ENCODE assay signal across 10 cellular contexts in genomic region chr2:8003462-8004075, GRCh38.
A peak's percentile ranks its signal among the peaks of the same experiment; 100 is the strongest.
DNase-seq lines count a peak whose midpoint lies in the region; ATAC-seq and TF ChIP-seq lines count a peak whose summit lies in the region.
"Had no signal": no experiment of that assay in that cellular context is flagged by ENCODE, and none has a peak within 500 bp of the region (broad histone marks: within the 10 kb centered on the region; RNA-seq: fewer than 3 reads in every experiment).

No MANE protein-coding gene starts in this region.

- no peak overlapping the region for H3K4me3 Mint-ChIP-seq in MCF 10A (ENCODE audit: unreplicated experiment)
- H3K4me3 Mint-ChIP-seq: activated naive CD4-positive, alpha-beta T cell treated with anti-CD3 and anti-CD28 coated beads, Interleukin-2, amount 50 U/mL, for 24 hours had no signal

- H3K4me3 ChIP-seq in mammary epithelial cell (replicated peaks in 1 of 3; ENCODE audit: insufficient read depth in 1 of 3, low read depth in 2 of 3, low read length in 3 of 3) (no peak overlapping the region), choroid plexus epithelial cell (ENCODE audit: low read depth, low read length) (no peak overlapping the region), mucosa of descending colon (no peak overlapping the region)

- no peak overlapping the region for H2AFZ ChIP-seq in mammary epithelial cell (ENCODE audit: low read depth, low read length)

- no peaks in the 10 kb centered on the region for H3K27me3 ChIP-seq in mammary epithelial cell (ENCODE audit: insufficient read depth, low read length)

- CTCF ChIA-PET in MCF 10A (lab: Yijun Ruan, JAX), result interaction anchor here (0.5 to 0.6 kb wide), 3 partner anchors 11 to 567 kb away, joined by 3 to 4 read pairs (median 3); no protein-coding TSS in a partner anchor
- CTCF ChIA-PET in mammary epithelial cell (lab: Charles Lee; ENCODE audit: low non-redundant PET), result no interaction called here

- H3K9ac ChIP-seq in mammary epithelial cell (ENCODE audit: insufficient read depth, low read length), result no peak overlapping the region

- WGBS in mammary epithelial cell (ENCODE audit: low coverage, missing lambda C conversion rate), result 96% methylated on average over 12 of the region's 13 CpGs

- in situ Hi-C loops in mammary epithelial cell (cut with MboI; ENCODE audit: low sequenced_read_pairs in 2 of 2), result no loop called here

- peaks cover 14% of the 10 kb centered on the region for H3K4me1 ChIP-seq in mammary epithelial cell (ENCODE audit: insufficient read depth, low read length)
- peaks cover 4% of the 10 kb centered on the region for H3K4me1 ChIP-seq in mucosa of descending colon (ENCODE audit: low read depth)

- no peak overlapping the region for H3K4me2 ChIP-seq in mammary epithelial cell (ENCODE audit: insufficient read depth, low read depth, low read length)

- BruUV-seq in MCF 10A (replicated peaks; lab: Mats Ljungman, UMichigan) (no TSS peak), mammary epithelial cell (replicated peaks; lab: Mats Ljungman, UMichigan) (no TSS peak)

- H3K36me3 ChIP-seq in mammary epithelial cell (ENCODE audit: insufficient read depth, low read length) (no peaks in the 10 kb centered on the region), mucosa of descending colon (ENCODE audit: low read depth) (no peaks in the 10 kb centered on the region)

- no peak for DNase-seq in MCF 10A (ENCODE audit: unreplicated experiment)
- DNase-seq in mammary epithelial cell, result no peak
- DNase-seq in choroid plexus epithelial cell (ENCODE audit: low read depth), result peak; percentile 67
- DNase-seq in mucosa of descending colon, result peak; percentile 24 to 55 (median 42)
- DNase-seq in kidney tubule cell (ENCODE audit: low spot score), result no peak
- no peak for DNase-seq in NCI-H345 treated with DMSO at 0.1 percent for 48 hours (lab: John Stamatoyannopoulos, UW; ENCODE audit: unreplicated experiment)
- DNase-seq in activated CD4-positive, CD25-positive, alpha-beta regulatory T cell (lab: John Stamatoyannopoulos, UW), result no peak

- TF ChIP-seq CTCF in MCF 10A (IDR thresholded peaks at IDR 0.05; ENCODE audit: unreplicated experiment) (no peak), mammary epithelial cell (conservative IDR thresholded peaks at IDR 0.05 in 1 of 2, IDR thresholded peaks at IDR 0.05 in 1 of 2; ENCODE audit: extremely low read depth in 1 of 2, insufficient read depth in 1 of 2, low read depth in 1 of 2, low read length in 2 of 2) (no peak), choroid plexus epithelial cell (conservative IDR thresholded peaks at IDR 0.05; ENCODE audit: low read depth, low read length) (no peak), mucosa of descending colon (IDR thresholded peaks at IDR 0.05) (no peak)

- H3K9me3 ChIP-seq in mammary epithelial cell (replicated peaks; ENCODE audit: insufficient read depth, low read length), result no peaks in the 10 kb centered on the region
- no peaks in the 10 kb centered on the region for H3K9me3 ChIP-seq in mucosa of descending colon

- POLR2A ChIA-PET in MCF 10A (lab: Yijun Ruan, JAX), result interaction anchor here (0.8 to 1.3 kb wide), 6 partner anchors 11 to 678 kb away, joined by 3 to 5 read pairs (median 3); partner anchors contain the start of gene ID2

- H4K20me1 ChIP-seq in mammary epithelial cell (ENCODE audit: insufficient read depth, low read length), result no peaks in the 10 kb centered on the region

- H3K36me3 Mint-ChIP-seq in MCF 10A (ENCODE audit: insufficient read depth, unreplicated experiment), result peaks cover 11% of the 10 kb centered on the region
- H3K36me3 Mint-ChIP-seq: activated naive CD4-positive, alpha-beta T cell treated with anti-CD3 and anti-CD28 coated beads, Interleukin-2, amount 50 U/mL, for 24 hours had no signal

- no peaks in the 10 kb centered on the region for H3K27me3 Mint-ChIP-seq in MCF 10A (ENCODE audit: insufficient read depth, unreplicated experiment)
- H3K27me3 Mint-ChIP-seq: activated naive CD4-positive, alpha-beta T cell treated with anti-CD3 and anti-CD28 coated beads, Interleukin-2, amount 50 U/mL, for 24 hours had no signal

- H3K79me2 ChIP-seq in mammary epithelial cell (ENCODE audit: insufficient read depth, low read length), result no peaks in the 10 kb centered on the region

- H3K9me3 Mint-ChIP-seq in MCF 10A (ENCODE audit: unreplicated experiment), result no peaks in the 10 kb centered on the region
- H3K9me3 Mint-ChIP-seq: activated naive CD4-positive, alpha-beta T cell treated with anti-CD3 and anti-CD28 coated beads, Interleukin-2, amount 50 U/mL, for 24 hours had no signal

- peak overlapping the region; percentile 76 for H3K27ac Mint-ChIP-seq in MCF 10A (ENCODE audit: low read depth, unreplicated experiment)
- H3K27ac Mint-ChIP-seq: activated naive CD4-positive, alpha-beta T cell treated with anti-CD3 and anti-CD28 coated beads, Interleukin-2, amount 50 U/mL, for 24 hours had no signal

- intact Hi-C loops in MCF 10A (cut with micrococcal nuclease) (loop anchor here (5.0 to 10.0 kb wide), 2 partner anchors 71 to 659 kb away; no protein-coding TSS in a partner anchor), mammary epithelial cell (cut with micrococcal nuclease) (loop anchor here (10.0 kb wide), 2 partner anchors 299 to 681 kb away; partner anchors contain the start of gene ID2), mucosa of descending colon (cut with DNase I, micrococcal nuclease) (no loop called here)

- H3K4me1 Mint-ChIP-seq in MCF 10A (ENCODE audit: insufficient read depth, unreplicated experiment), result peaks cover 15% of the 10 kb centered on the region

- dilution Hi-C loops in mammary epithelial cell (cut with HindIII; ENCODE audit: low sequenced_read_pairs), result no loop called here

- no peak overlapping the region for H3K27ac ChIP-seq in mammary epithelial cell (ENCODE audit: insufficient read depth, low read depth, low read length)
- H3K27ac ChIP-seq: C4-2B had no signal

- ATAC-seq in mucosa of descending colon, result peak; percentile 50
- no peak for ATAC-seq in HG03571 (IDR thresholded peaks at IDR 0.05; ENCODE audit: unreplicated experiment)

Comparison
In these comparisons a context has a peak if more than half of its experiments do, and no peak if none do; other contexts are left out.
1. DNase-seq: peak in choroid plexus epithelial cell (single experiment) and mucosa of descending colon (3 of 3); none in MCF 10A (single experiment), mammary epithelial cell (single experiment), kidney tubule cell (single experiment), NCI-H345 treated with DMSO at 0.1 percent for 48 hours (single experiment) and activated CD4-positive, CD25-positive, alpha-beta regulatory T cell (0 of 4).
2. intact Hi-C loops: an anchor here in MCF 10A (5.0 to 10.0 kb wide) and mammary epithelial cell (10.0 kb wide); none called in mucosa of descending colon.